In the genomic region with DNA sequence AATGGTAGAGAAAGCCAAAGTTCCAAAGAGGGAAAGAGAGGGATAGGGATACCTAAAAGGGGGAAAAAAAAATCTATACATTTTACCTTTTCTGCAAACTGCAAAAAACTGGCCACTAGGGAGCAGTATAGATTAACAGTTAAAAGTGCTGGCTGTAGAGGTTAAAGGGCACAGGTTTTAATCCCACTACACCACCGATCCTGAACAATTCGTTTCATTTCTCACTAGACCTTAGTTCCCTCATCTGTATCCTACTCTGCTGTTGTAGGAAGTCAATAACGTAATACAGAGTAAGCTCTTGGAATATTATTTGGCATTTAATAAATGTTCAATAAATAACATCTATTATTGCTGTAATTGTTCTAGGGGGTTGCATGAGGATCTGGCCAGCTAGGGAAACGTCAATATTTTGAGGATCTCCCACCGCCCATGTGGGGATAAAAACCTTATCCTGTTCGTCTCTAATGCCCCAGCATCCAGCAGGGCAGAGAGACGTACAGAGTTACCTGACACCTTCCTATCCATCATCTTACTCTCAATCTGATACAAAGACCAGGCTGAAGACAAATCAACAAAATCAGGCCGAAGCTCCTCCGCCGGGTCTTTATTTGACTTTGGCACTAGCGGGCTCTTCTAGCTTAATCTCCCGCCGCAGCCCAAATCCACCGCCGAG, we compare ENCODE assay signal across 8 cellular contexts. TPM values are rescaled to one million over a fixed set of nuclear protein-coding genes. Genes with fewer than 3 reads are reported as not detected.
DNase-seq lines count a peak whose midpoint lies in the region; ATAC-seq lines count a peak whose summit lies in the region.

No MANE protein-coding gene starts in this region.

- DNase-seq in DMS 273 treated with DMSO at 0.1 percent for 48 hours (lab: John Stamatoyannopoulos, UW) (peak; percentile 25), HT1080 (ENCODE audit: low read depth) (peak; percentile 60), NOMO-1 treated with DMSO at 0.1 percent for 48 hours (lab: John Stamatoyannopoulos, UW; ENCODE audit: unreplicated experiment) (peak; percentile 73), T47D (ENCODE audit: low read depth in 1 of 2, low spot score in 1 of 2) (peak; percentile 47 to 77), skeletal muscle cell (ENCODE audit: low read depth) (peak; percentile 11)

- H3K9ac ChIP-seq in iPS-20b (ENCODE audit: low read depth, low read length): peak overlapping the region; percentile 98; the same call in 1 of the 2 replicates

- H3K4me1 ChIP-seq in iPS-20b (ENCODE audit: insufficient read depth, low read length): peaks cover 3% of the 10 kb centered on the region; the same call in 1 of the 2 replicates

- ATAC-seq in GM19351 (IDR thresholded peaks at IDR 0.05; ENCODE audit: unreplicated experiment): peak; percentile 5
- ATAC-seq in GM21515 (IDR thresholded peaks at IDR 0.05; ENCODE audit: unreplicated experiment): no peak

- H3K4me3 ChIP-seq in iPS-20b (ENCODE audit: low read length) (peak overlapping the region; percentile 97), skeletal muscle cell (ENCODE audit: low read depth, low read length) (peak overlapping the region; percentile 62)

- in situ Hi-C loops in T47D (cut with HindIII; ENCODE audit: low pct_unique_long_range_greater_than_20kb, low sequenced_read_pairs): no loop called here

- peaks cover 63% of the 10 kb centered on the region for H3K36me3 ChIP-seq in iPS-20b (ENCODE audit: insufficient read depth, low read depth, low read length)

- no peaks in the 10 kb centered on the region for H3K9me3 ChIP-seq in iPS-20b (ENCODE audit: insufficient read depth, low read depth, low read length)

- no peaks in the 10 kb centered on the region for H3K27me3 ChIP-seq in iPS-20b (ENCODE audit: insufficient read depth, low read length)

- H3K27ac ChIP-seq in iPS-20b (ENCODE audit: low read length): no peak overlapping the region

RNA-seq across cellular contexts. Expression of a gene that starts 0.8 kb away (rescaled TPM):
- total RNA-seq in HT1080 (2014; rRNA removed; shearing (Covaris generic)): 54.7 and 57.7 TPM in 2 replicates
- polyA plus RNA-seq in HT1080 (2015; cell fraction: cytosol; rRNA removed): 58.8 and 62.0 TPM in 2 replicates
- polyA plus RNA-seq in HT1080 (2015; cell fraction: nucleus; rRNA removed): 26.0 and 27.2 TPM in 2 replicates

RNA-seq across cellular contexts. Expression of a gene that starts 0.8 kb away (rescaled TPM):
- total RNA-seq in HT1080 (2014; rRNA removed; shearing (Covaris generic)): 98.4 and 101 TPM in 2 replicates
- 68.5 and 71.8 TPM in 2 replicates for polyA plus RNA-seq in HT1080 (2015; cell fraction: cytosol; rRNA removed)
- polyA plus RNA-seq in HT1080 (2015; cell fraction: nucleus; rRNA removed): 46.8 and 50.6 TPM in 2 replicates

RNA-seq across cellular contexts. Expression of a gene that starts 28.6 kb away (rescaled TPM):
- total RNA-seq in HT1080 (2014; rRNA removed; shearing (Covaris generic)): not detected in 2 replicates
- not detected in 2 replicates for polyA plus RNA-seq in HT1080 (2015; cell fraction: cytosol; rRNA removed)
- polyA plus RNA-seq in HT1080 (2015; cell fraction: nucleus; rRNA removed): not detected in 2 replicates

RNA-seq across cellular contexts. Expression of a gene that starts 53.3 kb away (rescaled TPM):
- total RNA-seq in HT1080 (2014; rRNA removed; shearing (Covaris generic)): 11.7 and 14.0 TPM in 2 replicates
- 17.7 and 18.2 TPM in 2 replicates for polyA plus RNA-seq in HT1080 (2015; cell fraction: cytosol; rRNA removed)
- polyA plus RNA-seq in HT1080 (2015; cell fraction: nucleus; rRNA removed): 12.6 and 14.3 TPM in 2 replicates

RNA-seq across cellular contexts. Expression of a gene that starts 53.5 kb away (rescaled TPM):
- 21.8 and 22.0 TPM in 2 replicates for total RNA-seq in HT1080 (2014; rRNA removed; shearing (Covaris generic))
- polyA plus RNA-seq in HT1080 (2015; cell fraction: cytosol; rRNA removed): 15.4 and 17.4 TPM in 2 replicates
- polyA plus RNA-seq in HT1080 (2015; cell fraction: nucleus; rRNA removed): 50.9 and 52.1 TPM in 2 replicates

Comparison
In these comparisons a context has a peak if more than half of its experiments do, and no peak if none do; other contexts are left out.
1. DNase-seq: peak in every context shown above with its lines; median percentile 73 in NOMO-1 treated with DMSO at 0.1 percent for 48 hours; 62 in T47D; 60 in HT1080; 25 in DMS 273 treated with DMSO at 0.1 percent for 48 hours; 11 in skeletal muscle cell.